In the genomic region with DNA sequence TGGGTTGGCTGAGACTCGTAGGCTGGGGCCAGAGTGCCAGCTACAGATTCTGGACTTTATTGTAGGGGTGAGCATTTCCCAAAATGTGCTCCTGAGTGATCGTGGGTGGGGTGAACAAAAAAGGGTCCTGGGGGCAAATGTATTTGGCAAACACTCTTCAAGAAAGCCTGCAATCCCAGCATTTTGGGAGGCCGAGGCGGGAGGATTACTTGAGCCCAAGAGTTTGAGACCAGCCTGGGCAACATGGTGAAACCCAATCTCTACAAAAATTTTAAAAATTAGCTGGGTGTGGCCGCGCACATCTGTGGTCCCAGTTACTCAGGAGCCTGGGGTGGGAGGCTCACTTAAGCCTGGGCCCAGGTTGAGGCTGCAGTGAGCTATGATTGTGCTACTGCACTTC, we compare ENCODE assay signal across 8 cellular contexts. TPM values are rescaled to one million over a fixed set of nuclear protein-coding genes. Genes with fewer than 3 reads are reported as not detected.
A peak's percentile ranks its signal among the peaks of the same experiment; 100 is the strongest.
DNase-seq lines count a peak whose midpoint lies in the region; ATAC-seq and TF ChIP-seq lines count a peak whose summit lies in the region.

No MANE protein-coding gene starts in this region.

- no peaks in the 10 kb centered on the region for H4K20me1 ChIP-seq in PC-3 (ENCODE audit: low read length)

- H3K79me2 ChIP-seq in PC-3 (ENCODE audit: low read length): no peaks in the 10 kb centered on the region
- H3K79me2 ChIP-seq in parathyroid adenoma: no peaks in the 10 kb centered on the region

- H3F3A ChIP-seq in PC-3 (ENCODE audit: low read length, unreplicated experiment): no peaks in the 10 kb centered on the region

- DNase-seq in BE2C (no peak), PC-3 (no peak), esophagus squamous epithelium (lab: John Stamatoyannopoulos, UW) (no peak), posterior vena cava (ENCODE audit: low spot score) (no peak), KG1 (lab: John Stamatoyannopoulos, UW) (no peak), T-helper 2 cell (no peak)

- H3K27ac ChIP-seq in PC-3 (ENCODE audit: low read length): no peak overlapping the region
- peak overlapping the region; percentile 88 to 97 (median 92) for H3K27ac ChIP-seq in esophagus squamous epithelium
- peak overlapping the region; percentile 99 for H3K27ac ChIP-seq in parathyroid adenoma

- H3K9ac ChIP-seq in PC-3 (ENCODE audit: low read length) (no peak overlapping the region), parathyroid adenoma (no peak overlapping the region)

- WGBS in esophagus squamous epithelium, 2 donors: 77 to 80% methylated on average over 6 of the region's 6 CpGs

- no TSS peak for BruUV-seq in PC-3 (replicated peaks; lab: Mats Ljungman, UMichigan)

- TF ChIP-seq CTCF in BE2C (IDR thresholded peaks at IDR 0.05; ENCODE audit: low read depth, low read length) (no peak), PC-3 (conservative IDR thresholded peaks at IDR 0.05; ENCODE audit: low read depth, low read length) (no peak), esophagus squamous epithelium (IDR thresholded peaks at IDR 0.05) (no peak), parathyroid adenoma (IDR thresholded peaks at IDR 0.05) (no peak)

- H2AFZ ChIP-seq in PC-3 (ENCODE audit: low read length) (no peak overlapping the region), parathyroid adenoma (peak overlapping the region; percentile 94)

- CTCF ChIA-PET in PC-3 (lab: Charles Lee): interaction anchor here (0.6 kb wide), 1 partner anchor 44 kb away, joined by 3 read pairs; no protein-coding TSS in a partner anchor

- ATAC-seq in PC-3: no peak
- no peak for ATAC-seq in HG02610 (IDR thresholded peaks at IDR 0.05; ENCODE audit: unreplicated experiment)

- POLR2A ChIA-PET in PC-3 (lab: Charles Lee; ENCODE audit: unreplicated experiment): interaction anchor here (0.6 to 0.9 kb wide), 2 partner anchors 36 to 58 kb away, joined by 4 to 5 read pairs; no protein-coding TSS in a partner anchor

- H3K4me2 ChIP-seq in PC-3 (ENCODE audit: low read length): peak overlapping the region; percentile 89
- peak overlapping the region; percentile 95 for H3K4me2 ChIP-seq in parathyroid adenoma (ENCODE audit: low read length)

- peak overlapping the region; percentile 63; the same call in 1 of the 2 replicates for H3K4me3 ChIP-seq in BE2C (ENCODE audit: low read depth, low read length)
- H3K4me3 ChIP-seq in PC-3 (ENCODE audit: low read length): no peak overlapping the region
- H3K4me3 ChIP-seq in esophagus squamous epithelium: peak overlapping the region in 2 of 4 donors; percentile 49 to 70
- peak overlapping the region; percentile 82 for H3K4me3 ChIP-seq in parathyroid adenoma (ENCODE audit: low read depth, low read length)

- intact Hi-C loops in PC-3 (cut with micrococcal nuclease): loop anchor here (5.0 kb wide), 3 partner anchors 40 to 55 kb away; a partner anchor contains a TSS
- intact Hi-C loops in esophagus squamous epithelium (cut with DNase I): no loop called here
- intact Hi-C loops in posterior vena cava (cut with DNase I): loop anchor here (5.0 to 10.0 kb wide), 3 partner anchors 55 to 1778 kb away; a partner anchor contains a TSS

- no peak for TF ChIP-seq POLR2A in esophagus squamous epithelium (IDR thresholded peaks at IDR 0.05)

- H3K27me3 ChIP-seq in BE2C (no peaks in the 10 kb centered on the region), PC-3 (ENCODE audit: low read length) (no peaks in the 10 kb centered on the region), esophagus squamous epithelium (no peaks in the 10 kb centered on the region), parathyroid adenoma (ENCODE audit: control insufficient read depth, insufficient read depth, low read length) (no peaks in the 10 kb centered on the region)

- H3K36me3 ChIP-seq in BE2C (no peaks in the 10 kb centered on the region), PC-3 (ENCODE audit: low read depth, low read length) (no peaks in the 10 kb centered on the region), esophagus squamous epithelium (no peaks in the 10 kb centered on the region), parathyroid adenoma (ENCODE audit: control insufficient read depth, insufficient read depth, low read length) (no peaks in the 10 kb centered on the region)

- peaks cover 5% of the 10 kb centered on the region for H3K4me1 ChIP-seq in BE2C
- H3K4me1 ChIP-seq in PC-3 (ENCODE audit: insufficient read depth, low read length): peaks cover 13% of the 10 kb centered on the region; the same call in 1 of the 2 replicates
- peaks cover 25 to 44% (median 32%) of the 10 kb centered on the region in 3 donors for H3K4me1 ChIP-seq in esophagus squamous epithelium
- H3K4me1 ChIP-seq in parathyroid adenoma: peaks cover 23% of the 10 kb centered on the region

- H3K9me3 ChIP-seq in BE2C (no peaks in the 10 kb centered on the region), PC-3 (ENCODE audit: low read length) (no peaks in the 10 kb centered on the region), esophagus squamous epithelium (no peaks in the 10 kb centered on the region), parathyroid adenoma (ENCODE audit: control insufficient read depth, low read length) (no peaks in the 10 kb centered on the region)

- no peaks in the 10 kb centered on the region for H3K9me2 ChIP-seq in PC-3 (replicated peaks; ENCODE audit: low read length)

RNA-seq across cellular contexts. Expression of a gene that starts 55.5 kb away (rescaled TPM):
- 57.6 TPM for polyA plus RNA-seq in BE2C (2012; ENCODE audit: insufficient read depth, insufficient read length, low read depth)
- 29.7 and 38.2 TPM in 2 replicates for total RNA-seq in PC-3 (2014; rRNA removed)
- total RNA-seq in esophagus squamous epithelium: 10 to 100 TPM in 3 of 4 donors, 1 to 10 TPM in 1; 6.9 to 28.3 (median 13.2) TPM
- total RNA-seq in posterior vena cava: 10 to 100 TPM; 18.8 to 19.4 TPM

RNA-seq across cellular contexts. Expression of a gene that starts 58.2 kb away (rescaled TPM):
- polyA plus RNA-seq in BE2C (2012; ENCODE audit: insufficient read depth, insufficient read length, low read depth): 14.7 TPM
- total RNA-seq in PC-3 (2014; rRNA removed) (33.2 and 42.3 TPM in 2 replicates), esophagus squamous epithelium (10 to 100 TPM in 3 of 4 donors, 1 to 10 TPM in 1; 9.1 to 32.8 (median 14.9) TPM), posterior vena cava (10 to 100 TPM; 38.4 to 41.1 TPM)
